9 cellular contexts compared by ENCODE assay signal in genomic region chr16:85029981-85030381, GRCh38. TPM values are rescaled to one million over a fixed set of nuclear protein-coding genes. Genes with fewer than 3 reads are reported as not detected.
DNase-seq lines count a peak whose midpoint lies in the region; ATAC-seq and TF ChIP-seq lines count a peak whose summit lies in the region.
"Had no signal": no experiment of that assay in that cellular context is flagged by ENCODE, and none has a peak within 500 bp of the region (broad histone marks: within the 10 kb centered on the region; RNA-seq: fewer than 3 reads in every experiment).

No MANE protein-coding gene starts in this region.

- H3K27me3 ChIP-seq in transverse colon, result no peaks in the 10 kb centered on the region

- peak overlapping the region in 1 of 4 donors; percentile 94 for H3K4me3 ChIP-seq in transverse colon

- in situ Hi-C loops in transverse colon (cut with MboI; ENCODE audit: low pct_ligation_motif_present in 1 of 4, low pct_unique_long_range_greater_than_20kb in 1 of 4, low sequenced_read_pairs in 3 of 4), result no loop called here

- TF ChIP-seq POLR2A in transverse colon (IDR thresholded peaks at IDR 0.05), result no peak

- intact Hi-C loops in left ventricle myocardium superior (cut with micrococcal nuclease), result no loop called here
- intact Hi-C loops in transverse colon (cut with DNase I; ENCODE audit: low total_unique reads), result no loop called here

- ATAC-seq in activated T-cell treated with anti-CD3 and anti-CD28 coated beads, Interleukin-2, amount 50 U/mL, for 4 hours, result no peak
- ATAC-seq in left ventricle myocardium superior (peak; percentile 21), GM21528 (IDR thresholded peaks at IDR 0.05; ENCODE audit: low FRiP score, unreplicated experiment) (no peak)

- H3K36me3 ChIP-seq in transverse colon, result no peaks in the 10 kb centered on the region

- no peak for DNase-seq in activated T-cell treated with anti-CD3 and anti-CD28 coated beads, Interleukin-2, amount 50 U/mL, for 4 hours
- no peak for DNase-seq in activated T-cell treated with anti-CD3 and anti-CD28 coated beads, Interleukin-2, amount 50 U/mL, for 1 hour
- peak; percentile 42 for DNase-seq in left ventricle myocardium superior
- peak; percentile 54 for DNase-seq in transverse colon
- DNase-seq in stimulated activated CD8-positive, alpha-beta memory T cell treated with anti-CD3 and anti-CD28 coated beads, Interleukin-4, amount 100 ng/mL, for 48 hours, result no peak
- no peak for DNase-seq in HuH-7.5 (ENCODE audit: low spot score)
- DNase-seq: NCI-H1417 treated with DMSO at 0.1 percent for 48 hours had no signal

- H3K9me3 ChIP-seq in transverse colon, result no peaks in the 10 kb centered on the region

- TF ChIP-seq EP300 in transverse colon (IDR thresholded peaks at IDR 0.05; ENCODE audit: low read depth), result no peak

- peaks cover 7 to 52% (median 39%) of the 10 kb centered on the region in 4 donors for H3K4me1 ChIP-seq in transverse colon

- peak overlapping the region; percentile 91 to 95 (median 92) for H3K27ac ChIP-seq in transverse colon

- H3K4me3 Mint-ChIP-seq in activated T-cell treated with anti-CD3 and anti-CD28 coated beads, Interleukin-2, amount 50 U/mL, for 4 hours, result peak overlapping the region; percentile 91
- H3K4me3 Mint-ChIP-seq in activated naive CD8-positive, alpha-beta T cell, result peak overlapping the region; percentile 47

- WGBS in transverse colon (ENCODE audit: low coverage in 1 of 2), 2 donors, result 29 to 58% methylated on average over 5 to 15 of the region's 15 CpGs

- H3K4me1 Mint-ChIP-seq in activated T-cell treated with anti-CD3 and anti-CD28 coated beads, Interleukin-2, amount 50 U/mL, for 4 hours (ENCODE audit: low read depth), result peaks cover 42% of the 10 kb centered on the region
- H3K4me1 Mint-ChIP-seq in activated naive CD8-positive, alpha-beta T cell (ENCODE audit: low read depth), result peaks cover 40% of the 10 kb centered on the region

- no peaks in the 10 kb centered on the region for H3K27me3 Mint-ChIP-seq in activated T-cell treated with anti-CD3 and anti-CD28 coated beads, Interleukin-2, amount 50 U/mL, for 4 hours (ENCODE audit: low read depth)
- no peaks in the 10 kb centered on the region for H3K27me3 Mint-ChIP-seq in activated naive CD8-positive, alpha-beta T cell

- H3K9me3 Mint-ChIP-seq in activated T-cell treated with anti-CD3 and anti-CD28 coated beads, Interleukin-2, amount 50 U/mL, for 4 hours, result no peaks in the 10 kb centered on the region
- H3K9me3 Mint-ChIP-seq in activated naive CD8-positive, alpha-beta T cell (ENCODE audit: low read depth), result no peaks in the 10 kb centered on the region

- H3K27ac Mint-ChIP-seq in activated naive CD8-positive, alpha-beta T cell, result peak overlapping the region; percentile 54

- H3K36me3 Mint-ChIP-seq in activated T-cell treated with anti-CD3 and anti-CD28 coated beads, Interleukin-2, amount 50 U/mL, for 4 hours (ENCODE audit: insufficient read depth), result peaks cover 4% of the 10 kb centered on the region
- H3K36me3 Mint-ChIP-seq in activated naive CD8-positive, alpha-beta T cell, result peaks cover 5% of the 10 kb centered on the region

- TF ChIP-seq CTCF in transverse colon (IDR thresholded peaks at IDR 0.05), result no peak

RNA-seq across cellular contexts. Expression of gene KIAA0513, which starts 2.4 kb away (rescaled TPM):
- 10 to 100 TPM; 13.6 to 19.6 (median 17.6) TPM for total RNA-seq in activated T-cell treated with anti-CD3 and anti-CD28 coated beads, Interleukin-2, amount 50 U/mL, for 4 hours
- total RNA-seq in left ventricle myocardium superior (9.5 TPM), transverse colon (10 to 100 TPM; 18.5 to 41.3 (median 34.5) TPM)

RNA-seq across cellular contexts. Expression of gene ZDHHC7, which starts 18.6 kb away (rescaled TPM):
- 10 to 100 TPM; 27.2 to 34.6 (median 31.8) TPM for total RNA-seq in activated T-cell treated with anti-CD3 and anti-CD28 coated beads, Interleukin-2, amount 50 U/mL, for 4 hours
- 37.1 TPM for total RNA-seq in left ventricle myocardium superior
- total RNA-seq in transverse colon, result 100 to 1,000 TPM; 100 to 940 (median 120) TPM

Comparison
In these comparisons a context has a peak if more than half of its experiments do, and no peak if none do; other contexts are left out.
1. DNase-seq: peak in left ventricle myocardium superior (single experiment) and transverse colon (single experiment); none in activated T-cell treated with anti-CD3 and anti-CD28 coated beads, Interleukin-2, amount 50 U/mL, for 4 hours (single experiment), activated T-cell treated with anti-CD3 and anti-CD28 coated beads, Interleukin-2, amount 50 U/mL, for 1 hour (single experiment), stimulated activated CD8-positive, alpha-beta memory T cell treated with anti-CD3 and anti-CD28 coated beads, Interleukin-4, amount 100 ng/mL, for 48 hours (single experiment) and HuH-7.5 (single experiment).